ENCODE assay signal across 28 cellular contexts in genomic region chr9:4504250-4504649, GRCh38.
"Had no signal": no experiment of that assay in that cellular context is flagged by ENCODE, and none has a peak within 500 bp of the region (broad histone marks: within the 10 kb centered on the region; RNA-seq: fewer than 3 reads in every experiment).

No MANE protein-coding gene starts in this region.

- ATAC-seq: activated CD4-positive, CD25-positive, alpha-beta regulatory T cell treated with anti-CD3 and anti-CD28 coated beads, Interleukin-2, amount 50 U/mL, for 24 hours; activated CD8-positive, alpha-beta T cell treated with anti-CD3 and anti-CD28 coated beads for 36 hours; activated naive CD8-positive, alpha-beta T cell treated with anti-CD3 and anti-CD28 coated beads, Interleukin-2, amount 50 U/mL, for 24 hours; activated T-cell treated with anti-CD3 and anti-CD28 coated beads, Interleukin-2, amount 50 U/mL, for 4 hours; activated T-helper 17 cell treated with anti-CD3 and anti-CD28 coated beads, Interleukin-2, amount 50 U/mL, for 72 hours; body of pancreas; esophagus mucosa; T-helper 17 cell had no signal

- H3K27me3 ChIP-seq: adrenal gland, body of pancreas, colonic mucosa had no signal

- H3K9me3 ChIP-seq: adrenal gland, body of pancreas, colonic mucosa had no signal

- H3K36me3 ChIP-seq: adrenal gland, colonic mucosa, WERI-Rb-1 had no signal

- H3K4me3 ChIP-seq: adrenal gland, body of pancreas, colonic mucosa had no signal

- DNase-seq: activated B cell treated with CpG ODN at 0.5 μM for 24 hours; activated CD4-positive, alpha-beta T cell treated with anti-CD3 and anti-CD28 coated beads for 48 hours; activated CD4-positive, alpha-beta T cell treated with anti-CD3 and anti-CD28 coated beads, Interleukin-2, amount 50 U/mL, for 1 hour; activated CD4-positive, alpha-beta T cell treated with anti-CD3 and anti-CD28 coated beads, Interleukin-2, amount 50 U/mL, for 48 hours; activated CD8-positive, alpha-beta memory T cell treated with anti-CD3 and anti-CD28 coated beads for 24 hours; activated CD8-positive, alpha-beta T cell treated with anti-CD3 and anti-CD28 coated beads for 36 hours; activated effector memory CD4-positive, alpha-beta T cell treated with Interleukin-2 at 50 U/mL for 16 hours; activated gamma-delta T cell treated with Interleukin-2 at 50 U/mL for 16 hours; activated naive CD4-positive, alpha-beta T cell treated with Interleukin-2 at 50 U/mL for 16 hours; activated naive CD8-positive, alpha-beta T cell treated with anti-CD3 and anti-CD28 coated beads for 36 hours; activated naive CD8-positive, alpha-beta T cell treated with anti-CD3 and anti-CD28 coated beads, Interleukin-2, amount 50 U/mL, for 24 hours; activated T-cell treated with anti-CD3 and anti-CD28 coated beads, Interleukin-2, amount 50 U/mL, for 4 hours; adrenal gland; amygdala; aorta; body of pancreas; colonic mucosa; effector CD8-positive, alpha-beta T cell; foreskin fibroblast; head of caudate nucleus; T-helper 1 cell; T-helper 17 cell; T1000; WERI-Rb-1 had no signal

- FAIRE-seq: frontal cortex had no signal

- H3K4me1 ChIP-seq: adrenal gland, colonic mucosa had no signal

- H3K27ac ChIP-seq: adrenal gland, body of pancreas, colonic mucosa, WERI-Rb-1 had no signal
